In genomic region chr10:5547684-5547933, GRCh38 we compare ENCODE assay signal across 1 cellular context.
TF ChIP-seq lines count a peak whose summit lies in the region.

No MANE protein-coding gene starts in this region.

TF ChIP-seq in H1, 55 proteins besides CTCF, POLR2A, EP300 and RAD21:
- no peak for TF ChIP-seq E2F6 (IDR thresholded peaks at IDR 0.05)
- no peak for TF ChIP-seq ATF3 (IDR thresholded peaks at IDR 0.05; ENCODE audit: insufficient read depth, low read depth, low read length)
- TF ChIP-seq CHD7 (IDR thresholded peaks at IDR 0.05; ENCODE audit: insufficient replicate concordance, low read length) = no peak
- TF ChIP-seq CHD2 (IDR thresholded peaks at IDR 0.05; ENCODE audit: low read length) = no peak
- no peak for TF ChIP-seq FOSL1 (IDR thresholded peaks at IDR 0.05; ENCODE audit: insufficient read depth, low read depth, low read length)
- no peak for TF ChIP-seq PHF8 (conservative IDR thresholded peaks at IDR 0.05; ENCODE audit: low read depth, low read length)
- no peak for TF ChIP-seq CREB1 (IDR thresholded peaks at IDR 0.05)
- TF ChIP-seq YY1 (IDR thresholded peaks at IDR 0.05; ENCODE audit: low read depth, low read length) = no peak
- TF ChIP-seq CHD1 (IDR thresholded peaks at IDR 0.05; ENCODE audit: low read depth, low read length) = no peak
- TF ChIP-seq HDAC6 (IDR thresholded peaks at IDR 0.05; ENCODE audit: low read depth, low read length) = no peak
- TF ChIP-seq KDM1A (IDR thresholded peaks at IDR 0.05; ENCODE audit: borderline replicate concordance, low read length) = no peak
- no peak for TF ChIP-seq ZNF274 (IDR thresholded peaks at IDR 0.05; ENCODE audit: borderline replicate concordance, extremely low read depth, low read length)
- TF ChIP-seq RNF2 (IDR thresholded peaks at IDR 0.05; ENCODE audit: borderline replicate concordance, low read depth, low read length, missing control alignments, poor library complexity, severe bottlenecking) = no peak
- no peak for TF ChIP-seq HDAC2 (IDR thresholded peaks at IDR 0.05; ENCODE audit: borderline replicate concordance in 1 of 2, low read depth in 2 of 2, low read length in 2 of 2)
- no peak for TF ChIP-seq CTBP2 (IDR thresholded peaks at IDR 0.05; ENCODE audit: borderline replicate concordance, insufficient read depth, insufficient read length, low read length)
- TF ChIP-seq RFX5 (IDR thresholded peaks at IDR 0.05; ENCODE audit: borderline replicate concordance, low read depth, low read length) = no peak
- TF ChIP-seq POLR2AphosphoS5 (IDR thresholded peaks at IDR 0.05; ENCODE audit: low read depth, low read length) = no peak
- no peak for TF ChIP-seq CEBPB (IDR thresholded peaks at IDR 0.05; ENCODE audit: low read depth, low read length)
- TF ChIP-seq NRF1 (IDR thresholded peaks at IDR 0.05; ENCODE audit: low read depth, low read length) = no peak
- TF ChIP-seq SP2 (IDR thresholded peaks at IDR 0.05; ENCODE audit: low read length) = no peak
